Comparison of ENCODE assay signal across 20 cellular contexts in the genomic region with DNA sequence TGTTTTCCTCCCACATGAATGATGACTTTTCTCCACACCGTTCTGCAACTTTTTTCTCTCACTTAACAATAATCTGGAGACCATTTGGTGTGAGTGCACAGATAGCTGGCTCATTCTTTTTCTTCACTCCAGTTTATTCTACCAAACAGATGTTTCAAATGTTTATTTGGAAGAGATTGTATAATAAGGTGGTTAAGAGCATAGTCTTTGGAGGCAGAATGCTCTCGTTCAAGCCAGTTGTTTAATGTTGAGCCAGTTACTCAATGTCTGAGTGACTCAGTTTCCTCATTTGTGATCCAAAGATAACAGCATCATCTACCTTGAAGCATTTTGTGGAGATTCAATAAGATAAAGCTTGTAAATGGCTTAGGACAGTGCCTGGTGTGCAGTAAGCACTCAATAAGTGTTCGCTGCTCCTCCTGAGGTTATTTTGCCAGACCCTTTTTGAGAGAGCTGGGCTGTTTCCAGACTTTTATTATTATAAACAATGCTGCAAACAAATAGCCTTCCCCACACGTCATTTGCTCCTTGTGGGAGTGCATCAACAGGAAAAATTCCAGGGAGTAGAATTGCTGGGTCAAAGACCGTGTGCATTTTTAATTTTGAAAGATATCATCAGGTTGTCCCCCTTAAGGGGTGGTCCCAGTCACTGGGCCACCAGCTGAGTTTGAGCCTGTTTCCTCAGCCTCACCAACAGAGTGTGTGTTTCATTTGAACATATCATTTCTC.
A peak's percentile ranks its signal among the peaks of the same experiment; 100 is the strongest.
DNase-seq lines count a peak whose midpoint lies in the region; ATAC-seq and TF ChIP-seq lines count a peak whose summit lies in the region.
"Had no signal": no experiment of that assay in that cellular context is flagged by ENCODE, and none has a peak within 500 bp of the region (broad histone marks: within the 10 kb centered on the region; RNA-seq: fewer than 3 reads in every experiment).

No MANE protein-coding gene starts in this region.

- H3K27ac ChIP-seq in mesenchymal stem cell (ENCODE audit: low read length, poor library complexity, severe bottlenecking): no peak overlapping the region
- H3K27ac ChIP-seq: HL-60 had no signal

- H3K14ac ChIP-seq in mesenchymal stem cell (ENCODE audit: low read length in 2 of 2): no peak overlapping the region

- H4K8ac ChIP-seq in mesenchymal stem cell (ENCODE audit: low read length): no peak overlapping the region

- H3K4me2 ChIP-seq in mesenchymal stem cell (ENCODE audit: low read length, poor library complexity, severe bottlenecking): no peak overlapping the region
- H3K4me2 ChIP-seq: GM23338 had no signal

- WGBS in mesenchymal stem cell: 15% methylated on average over 4 of the region's 5 CpGs

- H2BK15ac ChIP-seq in mesenchymal stem cell (ENCODE audit: low read depth, poor library complexity, severe bottlenecking): peak overlapping the region; percentile 4

- DNase-seq in AG10803 (ENCODE audit: low read depth) (peak; percentile 60), MG63 (peak; percentile 18), fibroblast of gingiva (ENCODE audit: low read depth) (peak; percentile 54), mesenchymal stem cell (peak; percentile 88), germinal center (ENCODE audit: low spot score) (no peak), HK-2 (ENCODE audit: unreplicated experiment) (no peak), NCI-H1092 treated with DMSO at 0.1 percent for 48 hours (lab: John Stamatoyannopoulos, UW) (no peak)
- DNase-seq: AML-193; Calu3; CD4-positive, CD25-positive, alpha-beta regulatory T cell; DMS79 treated with DMSO at 0.1 percent for 48 hours; NCI-H1048; NCI-H187; NCI-H69; Right ventricle myocardium superior had no signal

- no peak overlapping the region for H2AFZ ChIP-seq in mesenchymal stem cell (ENCODE audit: low read depth, low read length)
- H2AFZ ChIP-seq: GM23338 had no signal

- H3K23ac ChIP-seq in mesenchymal stem cell (ENCODE audit: low read length in 2 of 2): no peak overlapping the region

- H3K36me3 ChIP-seq in MG63 (no peaks in the 10 kb centered on the region), mesenchymal stem cell (ENCODE audit: control insufficient read depth in 1 of 2, insufficient read depth in 2 of 2, low read depth in 1 of 2, low read length in 2 of 2) (no peaks in the 10 kb centered on the region)

- H3K4me1 ChIP-seq in mesenchymal stem cell (ENCODE audit: control insufficient read depth, insufficient read depth, low read depth, low read length): peaks cover 26% of the 10 kb centered on the region

- H3K4ac ChIP-seq in mesenchymal stem cell (ENCODE audit: low read depth in 1 of 2, low read length in 2 of 2): no peak overlapping the region

- H3K79me1 ChIP-seq in mesenchymal stem cell (replicated peaks; ENCODE audit: low read length, poor library complexity, severe bottlenecking): no peaks in the 10 kb centered on the region

- no peak overlapping the region for H3K9ac ChIP-seq in mesenchymal stem cell (ENCODE audit: low read length)

- TF ChIP-seq CTCF in AG10803 (conservative IDR thresholded peaks at IDR 0.05; ENCODE audit: low read length): no peak

- peak overlapping the region; percentile 53 for H4K91ac ChIP-seq in mesenchymal stem cell (ENCODE audit: low read length)

- H3K27me3 ChIP-seq in MG63 (no peaks in the 10 kb centered on the region), mesenchymal stem cell (ENCODE audit: control insufficient read depth in 1 of 2, insufficient read depth in 1 of 2, low read length in 2 of 2) (peaks cover 0 to 28% of the 10 kb centered on the region in 2 experiments)

- H3K4me3 ChIP-seq in AG10803 (ENCODE audit: low read length): no peak overlapping the region
- no peak overlapping the region for H3K4me3 ChIP-seq in MG63
- no peak overlapping the region for H3K4me3 ChIP-seq in mesenchymal stem cell (ENCODE audit: insufficient read depth in 1 of 2, low read depth in 1 of 2, low read length in 2 of 2)
- H3K4me3 ChIP-seq: GM23338, K562 had no signal

- H3K18ac ChIP-seq in mesenchymal stem cell (ENCODE audit: low read depth in 1 of 2, low read length in 2 of 2): peak overlapping the region in 1 of 2 experiments; percentile 60

- peak overlapping the region; percentile 86 for H2BK120ac ChIP-seq in mesenchymal stem cell (ENCODE audit: low read depth, low read length)

- peak overlapping the region in 1 of 2 experiments; percentile 94 for H2BK12ac ChIP-seq in mesenchymal stem cell (ENCODE audit: low read length in 2 of 2)

- no peak for ATAC-seq in HG02970 (IDR thresholded peaks at IDR 0.05; ENCODE audit: low FRiP score, unreplicated experiment)
- ATAC-seq: GM23338, K562, Panc1 had no signal

- no peak overlapping the region for H2BK5ac ChIP-seq in mesenchymal stem cell (ENCODE audit: low read depth, low read length, poor library complexity, severe bottlenecking)

- H2AK5ac ChIP-seq in mesenchymal stem cell (ENCODE audit: low read length, severe bottlenecking): no peak overlapping the region

- H3K9me3 ChIP-seq in MG63 (no peaks in the 10 kb centered on the region), mesenchymal stem cell (ENCODE audit: control insufficient read depth, low read length) (no peaks in the 10 kb centered on the region)

Comparison
In these comparisons a context has a peak if more than half of its experiments do, and no peak if none do; other contexts are left out.
1. DNase-seq: peak in AG10803 (single experiment), MG63 (single experiment), fibroblast of gingiva (single experiment) and mesenchymal stem cell (single experiment); none in germinal center (single experiment), HK-2 (single experiment) and NCI-H1092 treated with DMSO at 0.1 percent for 48 hours (single experiment).